In genomic region chr12:65603428-65604351, GRCh38 we compare ENCODE assay signal across 10 cellular contexts.
DNase-seq lines count a peak whose midpoint lies in the region; ATAC-seq, FAIRE-seq and TF ChIP-seq lines count a peak whose summit lies in the region.
"Had no signal": no experiment of that assay in that cellular context is flagged by ENCODE, and none has a peak within 500 bp of the region (broad histone marks: within the 10 kb centered on the region; RNA-seq: fewer than 3 reads in every experiment).

No MANE protein-coding gene starts in this region.

- ATAC-seq in left lobe of liver (peak; percentile 69), HG03342 (IDR thresholded peaks at IDR 0.05; ENCODE audit: unreplicated experiment) (no peak)

- H3K4me3 Mint-ChIP-seq in activated T-cell treated with anti-CD3 and anti-CD28 coated beads, Interleukin-2, amount 50 U/mL, for 24 hours, result no peak overlapping the region
- H3K4me3 Mint-ChIP-seq: activated B cell treated with CpG ODN at 0.5 μM for 24 hours, CD14-positive monocyte had no signal

- DNase-seq in activated T-cell treated with anti-CD3 and anti-CD28 coated beads, Interleukin-2, amount 50 U/mL, for 24 hours, result no peak
- DNase-seq in activated T-cell treated with anti-CD3 and anti-CD28 coated beads for 4 hours (no peak), breast epithelium (ENCODE audit: low spot score in 2 of 2) (peak in 1 of 2 donors; percentile 55), left lobe of liver (ENCODE audit: low spot score) (no peak), urothelium cell line (ENCODE audit: low spot score) (peak; percentile 61), GM13977 (ENCODE audit: low spot score) (no peak)
- no peak for DNase-seq in stimulated activated naive CD4-positive, alpha-beta T cell (lab: John Stamatoyannopoulos, UW)
- DNase-seq: activated B cell treated with CpG ODN at 0.5 μM for 24 hours had no signal

- no peaks in the 10 kb centered on the region for H3K36me3 Mint-ChIP-seq in activated T-cell treated with anti-CD3 and anti-CD28 coated beads, Interleukin-2, amount 50 U/mL, for 24 hours (ENCODE audit: low read depth)
- H3K36me3 Mint-ChIP-seq: CD14-positive monocyte had no signal

- no peak for TF ChIP-seq POLR2A in breast epithelium (IDR thresholded peaks at IDR 0.05)

- H3K27me3 Mint-ChIP-seq in activated T-cell treated with anti-CD3 and anti-CD28 coated beads, Interleukin-2, amount 50 U/mL, for 24 hours, result peaks cover 31% of the 10 kb centered on the region

- TF ChIP-seq CTCF in breast epithelium (IDR thresholded peaks at IDR 0.05) (no peak), GM13977 (IDR thresholded peaks at IDR 0.05; ENCODE audit: extremely low read depth, insufficient read depth, missing control alignments) (no peak)

- intact Hi-C loops in breast epithelium (cut with DNase I; ENCODE audit: low total_unique reads), result no loop called here

- no peaks in the 10 kb centered on the region for H3K27me3 ChIP-seq in breast epithelium

- H3K4me1 Mint-ChIP-seq in activated T-cell treated with anti-CD3 and anti-CD28 coated beads, Interleukin-2, amount 50 U/mL, for 24 hours (ENCODE audit: low read depth), result peaks cover 9% of the 10 kb centered on the region
- H3K4me1 Mint-ChIP-seq: activated B cell treated with CpG ODN at 0.5 μM for 24 hours had no signal

- peak overlapping the region; percentile 11 to 23 (median 17) for H3K4me3 ChIP-seq in breast epithelium

- H3K9me3 ChIP-seq in breast epithelium, result peaks cover 0 to 9% of the 10 kb centered on the region in 2 donors

- no peaks in the 10 kb centered on the region for H3K36me3 ChIP-seq in breast epithelium

- in situ Hi-C loops in GM13977 (cut with MboI; ENCODE audit: low pct_unique_long_range_greater_than_20kb, low sequenced_read_pairs, unreplicated experiment), result no loop called here

- no peaks in the 10 kb centered on the region for H3K9me3 Mint-ChIP-seq in activated T-cell treated with anti-CD3 and anti-CD28 coated beads, Interleukin-2, amount 50 U/mL, for 24 hours

- peak overlapping the region; percentile 41 to 68 for H3K27ac ChIP-seq in breast epithelium

- no peak for FAIRE-seq in urothelium cell line (lab: Jason Lieb, UNC)

- peak overlapping the region; percentile 29 for H3K27ac Mint-ChIP-seq in activated T-cell treated with anti-CD3 and anti-CD28 coated beads, Interleukin-2, amount 50 U/mL, for 24 hours
- H3K27ac Mint-ChIP-seq: activated B cell treated with CpG ODN at 0.5 μM for 24 hours, CD14-positive monocyte had no signal

- H3K4me1 ChIP-seq in breast epithelium, result peaks cover 0 to 13% of the 10 kb centered on the region in 2 donors
